In the genomic region with DNA sequence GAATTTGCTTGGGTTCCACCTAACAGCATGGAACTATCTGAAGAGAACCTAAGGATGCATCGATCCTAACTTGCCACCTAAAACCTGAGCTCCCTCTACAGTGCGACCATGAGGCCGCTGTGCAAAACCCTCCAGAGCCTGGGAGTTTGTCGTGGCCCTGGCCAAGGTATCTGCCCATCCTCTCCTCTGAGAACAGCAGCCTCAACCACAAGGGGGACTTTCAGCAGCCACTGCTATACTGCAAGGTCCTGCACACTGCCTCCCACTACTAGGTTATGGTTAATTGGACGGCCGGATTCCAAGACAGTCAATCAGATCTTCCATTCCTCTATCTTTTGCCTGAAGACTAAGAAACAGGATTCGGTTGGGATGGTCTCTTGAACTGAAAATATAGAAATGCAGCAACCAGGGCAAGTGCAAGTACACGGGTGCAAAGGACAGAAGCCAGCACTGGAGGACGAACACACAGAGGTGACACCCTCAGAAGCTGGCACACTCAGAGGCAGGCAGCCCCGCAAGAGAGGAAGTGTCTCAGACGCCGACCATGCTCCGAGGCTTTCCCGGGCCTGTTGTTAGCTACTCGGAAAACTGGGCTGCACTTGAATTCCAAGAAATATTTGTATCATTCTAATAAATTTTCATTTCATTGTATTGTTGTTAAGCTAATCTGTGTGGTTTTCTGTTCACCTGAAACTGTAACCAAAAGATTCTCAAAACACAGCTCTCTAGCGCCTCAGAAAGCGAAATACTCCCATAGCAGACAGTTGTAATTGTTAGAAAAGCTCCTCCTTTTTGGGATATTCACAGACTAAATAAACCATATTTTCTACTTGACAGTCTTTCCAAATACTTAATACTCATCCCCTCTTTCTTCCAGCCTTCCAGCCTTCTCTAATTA, we compare ENCODE assay signal across 8 cellular contexts.
DNase-seq lines count a peak whose midpoint lies in the region; ATAC-seq, FAIRE-seq and TF ChIP-seq lines count a peak whose summit lies in the region.

No MANE protein-coding gene starts in this region.

- peaks cover 2% of the 10 kb centered on the region for H3K36me3 ChIP-seq in bronchial epithelial cell (ENCODE audit: control insufficient read depth, insufficient read depth, low read length)
- H3K36me3 ChIP-seq in muscle layer of colon (ENCODE audit: insufficient read depth, low read length): peaks cover 2% of the 10 kb centered on the region

- peak overlapping the region; percentile 17 for H3K27ac ChIP-seq in muscle layer of colon (ENCODE audit: low read depth, low read length)

- H3K9ac ChIP-seq in muscle layer of colon (ENCODE audit: low read length): peak overlapping the region; percentile 8

- ATAC-seq in HG03432 (IDR thresholded peaks at IDR 0.05; ENCODE audit: unreplicated experiment): no peak

- FAIRE-seq in D721Med (lab: Jason Lieb, UNC) (no peak), bronchial epithelial cell (lab: Jason Lieb, UNC) (no peak)

- no peak for DNase-seq in D721Med (ENCODE audit: insufficient read length, low spot score)
- peak; percentile 43 for DNase-seq in SKM-1 treated with dmso at 0.1 percent for 144 hours (lab: John Stamatoyannopoulos, UW; ENCODE audit: unreplicated experiment)
- DNase-seq in bronchial epithelial cell (ENCODE audit: low read depth): no peak
- no peak for DNase-seq in NCI-H2107 treated with DMSO at 0.1 percent for 48 hours (lab: John Stamatoyannopoulos, UW; ENCODE audit: unreplicated experiment)
- no peak for DNase-seq in NK-92 treated with Interleukin-12 subunit alpha and Interleukin-12 subunit beta, amount 100 ng/mL, for 24 hours (lab: John Stamatoyannopoulos, UW)
- DNase-seq in NCI-H2171 (lab: John Stamatoyannopoulos, UW): no peak

- no peak overlapping the region for H3K4me3 ChIP-seq in bronchial epithelial cell (ENCODE audit: low read depth, low read length)
- peak overlapping the region in 1 of 2 donors; percentile 43 for H3K4me3 ChIP-seq in muscle layer of colon (ENCODE audit: low read depth in 1 of 2, low read length in 2 of 2)

- peaks cover 69% of the 10 kb centered on the region for H3K4me1 ChIP-seq in muscle layer of colon (ENCODE audit: insufficient read depth, low read length)

- H3K27me3 ChIP-seq in bronchial epithelial cell (ENCODE audit: control insufficient read depth, insufficient read depth, low read length): no peaks in the 10 kb centered on the region
- no peaks in the 10 kb centered on the region for H3K27me3 ChIP-seq in muscle layer of colon (ENCODE audit: control insufficient read depth in 1 of 2, insufficient read depth in 2 of 2, low read length in 2 of 2)

- H3K9me3 ChIP-seq in muscle layer of colon (ENCODE audit: low read length): no peaks in the 10 kb centered on the region

- TF ChIP-seq CTCF in D721Med (IDR thresholded peaks at IDR 0.05; ENCODE audit: insufficient read depth, missing control alignments) (peak; percentile 12), bronchial epithelial cell (IDR thresholded peaks at IDR 0.05; ENCODE audit: insufficient read depth, low read length, severe bottlenecking) (peak; percentile 9)
